ENCODE assay signal across 1 cellular context in genomic region chr20:38125157-38126056, GRCh38.
A peak's percentile ranks its signal among the peaks of the same experiment; 100 is the strongest.
TF ChIP-seq lines count a peak whose summit lies in the region.

No MANE protein-coding gene starts in this region.

TF ChIP-seq in HEK293, 187 proteins besides CTCF, POLR2A, EP300 and RAD21 (continued from another document):
- TF ChIP-seq, protein P1, sequence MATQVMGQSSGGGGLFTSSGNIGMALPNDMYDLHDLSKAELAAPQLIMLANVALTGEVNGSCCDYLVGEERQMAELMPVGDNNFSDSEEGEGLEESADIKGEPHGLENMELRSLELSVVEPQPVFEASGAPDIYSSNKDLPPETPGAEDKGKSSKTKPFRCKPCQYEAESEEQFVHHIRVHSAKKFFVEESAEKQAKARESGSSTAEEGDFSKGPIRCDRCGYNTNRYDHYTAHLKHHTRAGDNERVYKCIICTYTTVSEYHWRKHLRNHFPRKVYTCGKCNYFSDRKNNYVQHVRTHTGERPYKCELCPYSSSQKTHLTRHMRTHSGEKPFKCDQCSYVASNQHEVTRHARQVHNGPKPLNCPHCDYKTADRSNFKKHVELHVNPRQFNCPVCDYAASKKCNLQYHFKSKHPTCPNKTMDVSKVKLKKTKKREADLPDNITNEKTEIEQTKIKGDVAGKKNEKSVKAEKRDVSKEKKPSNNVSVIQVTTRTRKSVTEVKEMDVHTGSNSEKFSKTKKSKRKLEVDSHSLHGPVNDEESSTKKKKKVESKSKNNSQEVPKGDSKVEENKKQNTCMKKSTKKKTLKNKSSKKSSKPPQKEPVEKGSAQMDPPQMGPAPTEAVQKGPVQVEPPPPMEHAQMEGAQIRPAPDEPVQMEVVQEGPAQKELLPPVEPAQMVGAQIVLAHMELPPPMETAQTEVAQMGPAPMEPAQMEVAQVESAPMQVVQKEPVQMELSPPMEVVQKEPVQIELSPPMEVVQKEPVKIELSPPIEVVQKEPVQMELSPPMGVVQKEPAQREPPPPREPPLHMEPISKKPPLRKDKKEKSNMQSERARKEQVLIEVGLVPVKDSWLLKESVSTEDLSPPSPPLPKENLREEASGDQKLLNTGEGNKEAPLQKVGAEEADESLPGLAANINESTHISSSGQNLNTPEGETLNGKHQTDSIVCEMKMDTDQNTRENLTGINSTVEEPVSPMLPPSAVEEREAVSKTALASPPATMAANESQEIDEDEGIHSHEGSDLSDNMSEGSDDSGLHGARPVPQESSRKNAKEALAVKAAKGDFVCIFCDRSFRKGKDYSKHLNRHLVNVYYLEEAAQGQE (tag by site-specific recombination; IDR thresholded peaks at IDR 0.05) = no peak
- TF ChIP-seq KLF16 (tag by site-specific recombination; IDR thresholded peaks at IDR 0.05) (peak; percentile 48; the same call in 1 of the 2 replicates), ZNF670 (tag by site-specific recombination; IDR thresholded peaks at IDR 0.05; ENCODE audit: low read depth) (no peak), BCL11B (tag by site-specific recombination; IDR thresholded peaks at IDR 0.05; ENCODE audit: low read depth) (no peak), ZNF449 (tag by site-specific recombination; IDR thresholded peaks at IDR 0.05) (no peak), OSR2 (tag by site-specific recombination; IDR thresholded peaks at IDR 0.05) (no peak), ZNF202 (tag by site-specific recombination; IDR thresholded peaks at IDR 0.05; ENCODE audit: borderline replicate concordance) (no peak), ZNF394 (tag by site-specific recombination; IDR thresholded peaks at IDR 0.05; ENCODE audit: borderline replicate concordance) (no peak), KLF9 (tag by site-specific recombination; IDR thresholded peaks at IDR 0.05; ENCODE audit: low read depth) (no peak), ELK4 (IDR thresholded peaks at IDR 0.05; ENCODE audit: borderline replicate concordance, low read depth, low read length) (no peak), INSM2 (tag by site-specific recombination; IDR thresholded peaks at IDR 0.05) (no peak), ZNF398 (tag by site-specific recombination; IDR thresholded peaks at IDR 0.05) (peak; percentile 48; the same call in 1 of the 2 replicates), ZNF221 (tag by site-specific recombination; IDR thresholded peaks at IDR 0.05; ENCODE audit: borderline replicate concordance) (no peak)
- TF ChIP-seq, protein P2, sequence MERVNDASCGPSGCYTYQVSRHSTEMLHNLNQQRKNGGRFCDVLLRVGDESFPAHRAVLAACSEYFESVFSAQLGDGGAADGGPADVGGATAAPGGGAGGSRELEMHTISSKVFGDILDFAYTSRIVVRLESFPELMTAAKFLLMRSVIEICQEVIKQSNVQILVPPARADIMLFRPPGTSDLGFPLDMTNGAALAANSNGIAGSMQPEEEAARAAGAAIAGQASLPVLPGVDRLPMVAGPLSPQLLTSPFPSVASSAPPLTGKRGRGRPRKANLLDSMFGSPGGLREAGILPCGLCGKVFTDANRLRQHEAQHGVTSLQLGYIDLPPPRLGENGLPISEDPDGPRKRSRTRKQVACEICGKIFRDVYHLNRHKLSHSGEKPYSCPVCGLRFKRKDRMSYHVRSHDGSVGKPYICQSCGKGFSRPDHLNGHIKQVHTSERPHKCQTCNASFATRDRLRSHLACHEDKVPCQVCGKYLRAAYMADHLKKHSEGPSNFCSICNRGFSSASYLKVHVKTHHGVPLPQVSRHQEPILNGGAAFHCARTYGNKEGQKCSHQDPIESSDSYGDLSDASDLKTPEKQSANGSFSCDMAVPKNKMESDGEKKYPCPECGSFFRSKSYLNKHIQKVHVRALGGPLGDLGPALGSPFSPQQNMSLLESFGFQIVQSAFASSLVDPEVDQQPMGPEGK (tag by site-specific recombination; IDR thresholded peaks at IDR 0.05) = 0 out of 2 replicates have a peak, but pooled peaks have one; percentile 16
